Comparison of ENCODE assay signal across 8 cellular contexts in genomic region chr12:53492188-53492587, GRCh38. TPM values are rescaled to one million over a fixed set of nuclear protein-coding genes. Genes with fewer than 3 reads are reported as not detected.
DNase-seq lines count a peak whose midpoint lies in the region; ATAC-seq and TF ChIP-seq lines count a peak whose summit lies in the region.

No MANE protein-coding gene starts in this region.

- POLR2A ChIA-PET in activated CD4-positive, alpha-beta T cell treated with anti-CD3 and anti-CD28 coated beads, Interleukin-2, amount 10 ng/mL, durations not matched to agents 7 days and 5 days (lab: Charles Lee), result interaction anchor here (0.6 kb wide), 1 partner anchor 8 kb away, joined by 3 read pairs; no protein-coding TSS in a partner anchor

- H3K4me1 Mint-ChIP-seq in activated CD4-positive, alpha-beta T cell treated with anti-CD3 and anti-CD28 coated beads, Interleukin-2, amount 10 ng/mL, durations not matched to agents 7 days and 5 days, result peaks cover 29% of the 10 kb centered on the region

- H3K27me3 ChIP-seq in thoracic aorta (replicated peaks; ENCODE audit: insufficient read depth), result no peaks in the 10 kb centered on the region

- peak overlapping the region; percentile 82 for H3K4me3 Mint-ChIP-seq in activated CD4-positive, alpha-beta T cell treated with anti-CD3 and anti-CD28 coated beads, Interleukin-2, amount 10 ng/mL, durations not matched to agents 7 days and 5 days

- no peaks in the 10 kb centered on the region for H3K9me3 Mint-ChIP-seq in activated CD4-positive, alpha-beta T cell treated with anti-CD3 and anti-CD28 coated beads, Interleukin-2, amount 10 ng/mL, durations not matched to agents 7 days and 5 days

- no peak for DNase-seq in activated CD4-positive, alpha-beta T cell treated with anti-CD3 and anti-CD28 coated beads, Interleukin-2, amount 10 ng/mL, durations not matched to agents 7 days and 5 days
- DNase-seq in activated CD4-positive, alpha-beta T cell treated with anti-CD3 and anti-CD28 coated beads for 48 hours, result no peak
- DNase-seq in left kidney (ENCODE audit: low read depth, low spot score), result peak; percentile 69
- no peak for DNase-seq in thoracic aorta (ENCODE audit: low spot score)
- no peak for DNase-seq in pons (ENCODE audit: low spot score)
- DNase-seq in activated CD8-positive, alpha-beta memory T cell treated with anti-CD3 and anti-CD28 coated beads, Interleukin-2, amount 50 U/mL, for 4 hours, result no peak
- DNase-seq in G401 (ENCODE audit: low spot score), result no peak

- peak overlapping the region; percentile 83 for H3K4me3 ChIP-seq in thoracic aorta

- H3K9me3 ChIP-seq in thoracic aorta, result no peaks in the 10 kb centered on the region

- TF ChIP-seq CTCF in thoracic aorta (IDR thresholded peaks at IDR 0.05), result no peak

- 43 to 65% (median 54%) methylated on average over 20 of the region's 20 CpGs for WGBS in adipose tissue, 3 donors

- H3K27ac Mint-ChIP-seq in activated CD4-positive, alpha-beta T cell treated with anti-CD3 and anti-CD28 coated beads, Interleukin-2, amount 10 ng/mL, durations not matched to agents 7 days and 5 days, result peak overlapping the region; percentile 28

- H3K36me3 ChIP-seq in thoracic aorta, result no peaks in the 10 kb centered on the region

- ATAC-seq in thoracic aorta (ENCODE audit: insufficient number of reproducible peaks, low FRiP score, low read depth), result no peak

- peaks cover 10 to 25% of the 10 kb centered on the region in 2 donors for H3K4me1 ChIP-seq in thoracic aorta (ENCODE audit: control insufficient read depth in 1 of 2, low read depth in 2 of 2)

- peak overlapping the region; percentile 21 for H3K27ac ChIP-seq in adipose tissue (ENCODE audit: low read depth, low read length)
- peak overlapping the region; percentile 83 to 90 for H3K27ac ChIP-seq in thoracic aorta

- in situ Hi-C loops in G401 (cut with HindIII; ENCODE audit: low sequenced_read_pairs), result no loop called here

- CTCF ChIA-PET in activated CD4-positive, alpha-beta T cell treated with anti-CD3 and anti-CD28 coated beads, Interleukin-2, amount 10 ng/mL, durations not matched to agents 7 days and 5 days (lab: Charles Lee), result interaction anchor here (0.6 to 1.4 kb wide), 6 partner anchors 9 to 113 kb away, joined by 3 to 8 read pairs (median 3); no protein-coding TSS in a partner anchor

- H3K27me3 Mint-ChIP-seq in activated CD4-positive, alpha-beta T cell treated with anti-CD3 and anti-CD28 coated beads, Interleukin-2, amount 10 ng/mL, durations not matched to agents 7 days and 5 days, result no peaks in the 10 kb centered on the region

- H3K36me3 Mint-ChIP-seq in activated CD4-positive, alpha-beta T cell treated with anti-CD3 and anti-CD28 coated beads, Interleukin-2, amount 10 ng/mL, durations not matched to agents 7 days and 5 days (ENCODE audit: low read depth), result peaks cover 4% of the 10 kb centered on the region

RNA-seq across cellular contexts. Expression of gene MAP3K12, which starts 7.1 kb away (rescaled TPM):
- total RNA-seq in activated CD4-positive, alpha-beta T cell treated with anti-CD3 and anti-CD28 coated beads, Interleukin-2, amount 10 ng/mL, durations not matched to agents 7 days and 5 days, result 10 to 100 TPM; 26.0 to 26.1 TPM
- polyA plus RNA-seq in adipose tissue, result 10 to 100 TPM in 1 of 3 donors, 1 to 10 TPM in 2; 4.6 to 23.1 (median 8.6) TPM
- 10 to 100 TPM; 27.9 to 36.8 TPM for total RNA-seq in thoracic aorta
- total RNA-seq in G401 (2014; rRNA removed; shearing (Covaris generic)), result 29.5 and 32.8 TPM in 2 replicates

RNA-seq across cellular contexts. Expression of gene TARBP2, which starts 8.9 kb away (rescaled TPM):
- total RNA-seq in activated CD4-positive, alpha-beta T cell treated with anti-CD3 and anti-CD28 coated beads, Interleukin-2, amount 10 ng/mL, durations not matched to agents 7 days and 5 days, result 10 to 100 TPM; 32.6 to 35.9 TPM
- polyA plus RNA-seq in adipose tissue, result 10 to 100 TPM; 19.0 to 28.0 (median 19.7) TPM
- 10 to 100 TPM; 14.2 to 27.7 TPM for total RNA-seq in thoracic aorta
- 117 and 119 TPM in 2 replicates for total RNA-seq in G401 (2014; rRNA removed; shearing (Covaris generic))

RNA-seq across cellular contexts. Expression of gene NPFF, which starts 15.1 kb away (rescaled TPM):
- not detected for total RNA-seq in activated CD4-positive, alpha-beta T cell treated with anti-CD3 and anti-CD28 coated beads, Interleukin-2, amount 10 ng/mL, durations not matched to agents 7 days and 5 days
- 1 to 10 TPM in 1 of 3 donors, under 1 TPM in 1, not detected in 1; 0.21 to 2.6 TPM for polyA plus RNA-seq in adipose tissue
- total RNA-seq in thoracic aorta, result 1 to 10 TPM in 1 of 2 donors, not detected in 1; 9.1 TPM
- total RNA-seq in G401 (2014; rRNA removed; shearing (Covaris generic)), result 10.7 TPM in 1 of 2 replicates, not detected in the other

RNA-seq across cellular contexts. Expression of gene PCBP2, which starts 40.3 kb away (rescaled TPM):
- 100 to 1,000 TPM; 882 to 943 TPM for total RNA-seq in activated CD4-positive, alpha-beta T cell treated with anti-CD3 and anti-CD28 coated beads, Interleukin-2, amount 10 ng/mL, durations not matched to agents 7 days and 5 days
- 100 to 1,000 TPM; 428 to 505 (median 439) TPM for polyA plus RNA-seq in adipose tissue
- total RNA-seq in thoracic aorta, result 100 to 1,000 TPM; 326 to 466 TPM
- total RNA-seq in G401 (2014; rRNA removed; shearing (Covaris generic)), result 144 and 145 TPM in 2 replicates

RNA-seq across cellular contexts. Expression of gene PRR13, which starts 50.7 kb away (rescaled TPM):
- total RNA-seq in activated CD4-positive, alpha-beta T cell treated with anti-CD3 and anti-CD28 coated beads, Interleukin-2, amount 10 ng/mL, durations not matched to agents 7 days and 5 days, result 100 to 1,000 TPM; 223 to 229 TPM
- polyA plus RNA-seq in adipose tissue, result 100 to 1,000 TPM in 2 of 3 donors, 10 to 100 TPM in 1; 82.1 to 179 (median 162) TPM
- total RNA-seq in thoracic aorta, result 10 to 100 TPM; 53.6 to 86.2 TPM
- 83.1 and 127 TPM in 2 replicates for total RNA-seq in G401 (2014; rRNA removed; shearing (Covaris generic))
